ENCODE assay signal across 11 cellular contexts in the genomic region with DNA sequence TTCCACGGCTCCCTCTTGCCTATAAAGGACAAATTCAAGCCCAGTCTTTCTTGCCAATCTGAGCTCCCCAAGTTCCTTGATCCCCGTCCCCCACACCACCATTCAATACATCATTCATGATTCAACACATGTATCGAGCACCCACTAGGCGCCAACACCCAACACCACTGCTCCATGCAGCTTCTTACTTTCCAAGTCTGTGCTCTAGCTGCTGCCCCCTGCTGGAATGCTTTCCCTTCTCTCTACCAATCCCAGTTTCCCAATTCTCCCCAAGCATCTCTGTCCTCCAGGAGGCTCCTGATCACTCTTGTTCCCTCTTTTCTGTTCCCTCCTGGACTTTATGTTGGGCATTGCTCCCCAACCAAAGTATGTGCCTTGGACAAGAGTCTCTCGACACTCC.
DNase-seq lines count a peak whose midpoint lies in the region; TF ChIP-seq lines count a peak whose summit lies in the region.
"Had no signal": no experiment of that assay in that cellular context is flagged by ENCODE, and none has a peak within 500 bp of the region (broad histone marks: within the 10 kb centered on the region; RNA-seq: fewer than 3 reads in every experiment).

No MANE protein-coding gene starts in this region.

- peak; percentile 50 for TF ChIP-seq RAD21 in Ishikawa (IDR thresholded peaks at IDR 0.05; ENCODE audit: low read depth)

- H3K27ac Mint-ChIP-seq in progenitor cell of endocrine pancreas: no peak overlapping the region
- H3K27ac Mint-ChIP-seq: activated naive CD8-positive, alpha-beta T cell; B cell had no signal

- TF ChIP-seq CTCF in choroid plexus epithelial cell (conservative IDR thresholded peaks at IDR 0.05; ENCODE audit: low read depth, low read length): peak; percentile 71
- TF ChIP-seq CTCF in progenitor cell of endocrine pancreas (IDR thresholded peaks at IDR 0.05; ENCODE audit: unreplicated experiment): peak; percentile 39

- H3K9me3 Mint-ChIP-seq in progenitor cell of endocrine pancreas (ENCODE audit: low read depth): no peaks in the 10 kb centered on the region

- H3K27me3 Mint-ChIP-seq in progenitor cell of endocrine pancreas: no peaks in the 10 kb centered on the region
- H3K27me3 Mint-ChIP-seq: activated naive CD8-positive, alpha-beta T cell; B cell had no signal

- H3K4me3 ChIP-seq in choroid plexus epithelial cell (ENCODE audit: low read depth, low read length): no peak overlapping the region
- H3K4me3 ChIP-seq: ovary had no signal

- peaks cover 5% of the 10 kb centered on the region for H3K36me3 Mint-ChIP-seq in progenitor cell of endocrine pancreas (ENCODE audit: insufficient read depth)

- no peak overlapping the region for H3K4me3 Mint-ChIP-seq in progenitor cell of endocrine pancreas (ENCODE audit: low read depth)
- H3K4me3 Mint-ChIP-seq: activated naive CD8-positive, alpha-beta T cell; B cell had no signal

- DNase-seq in NCI-H1105 treated with DMSO at 0.1 percent for 48 hours (lab: John Stamatoyannopoulos, UW) (peak; percentile 6), NCI-H1105 (lab: John Stamatoyannopoulos, UW) (no peak), choroid plexus epithelial cell (ENCODE audit: low read depth) (peak; percentile 59), progenitor cell of endocrine pancreas (ENCODE audit: low spot score, unreplicated experiment) (no peak), NCI-H524 treated with DMSO at 0.1 percent for 48 hours (lab: John Stamatoyannopoulos, UW) (no peak), NCI-H1092 treated with DMSO at 0.1 percent for 48 hours (lab: John Stamatoyannopoulos, UW) (no peak)
- no peak for DNase-seq in activated CD8-positive, alpha-beta memory T cell treated with anti-CD3 and anti-CD28 coated beads for 24 hours

- H3K4me1 Mint-ChIP-seq in progenitor cell of endocrine pancreas (ENCODE audit: low read depth): no peaks in the 10 kb centered on the region

- no peak for TF ChIP-seq EP300 in Ishikawa (IDR thresholded peaks at IDR 0.05; ENCODE audit: borderline replicate concordance)

TF ChIP-seq in Ishikawa, 13 proteins besides CTCF, POLR2A, EP300 and RAD21:
- TF ChIP-seq, protein P1, sequence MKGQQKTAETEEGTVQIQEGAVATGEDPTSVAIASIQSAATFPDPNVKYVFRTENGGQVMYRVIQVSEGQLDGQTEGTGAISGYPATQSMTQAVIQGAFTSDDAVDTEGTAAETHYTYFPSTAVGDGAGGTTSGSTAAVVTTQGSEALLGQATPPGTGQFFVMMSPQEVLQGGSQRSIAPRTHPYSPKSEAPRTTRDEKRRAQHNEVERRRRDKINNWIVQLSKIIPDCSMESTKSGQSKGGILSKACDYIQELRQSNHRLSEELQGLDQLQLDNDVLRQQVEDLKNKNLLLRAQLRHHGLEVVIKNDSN (IDR thresholded peaks at IDR 0.05): no peak
- peak; percentile 35; the same call in 1 of the 2 replicates for TF ChIP-seq TEAD4 (IDR thresholded peaks at IDR 0.05)

Comparison
In these comparisons a context has a peak if more than half of its experiments do, and no peak if none do; other contexts are left out.
1. DNase-seq: peak in NCI-H1105 treated with DMSO at 0.1 percent for 48 hours (single experiment) and choroid plexus epithelial cell (single experiment); none in NCI-H1105 (single experiment), progenitor cell of endocrine pancreas (single experiment), activated CD8-positive, alpha-beta memory T cell treated with anti-CD3 and anti-CD28 coated beads for 24 hours (single experiment), NCI-H524 treated with DMSO at 0.1 percent for 48 hours (single experiment) and NCI-H1092 treated with DMSO at 0.1 percent for 48 hours (single experiment).